Comparison of ENCODE assay signal across 27 cellular contexts in genomic region chr1:167910530-167910929, GRCh38. TPM values are rescaled to one million over a fixed set of nuclear protein-coding genes. Genes with fewer than 3 reads are reported as not detected.
A peak's percentile ranks its signal among the peaks of the same experiment; 100 is the strongest.
DNase-seq lines count a peak whose midpoint lies in the region; ATAC-seq, FAIRE-seq and TF ChIP-seq lines count a peak whose summit lies in the region.
"Had no signal": no experiment of that assay in that cellular context is flagged by ENCODE, and none has a peak within 500 bp of the region (broad histone marks: within the 10 kb centered on the region; RNA-seq: fewer than 3 reads in every experiment).

No MANE protein-coding gene starts in this region.

- H3K27me3 ChIP-seq in pancreas, result no peaks in the 10 kb centered on the region
- H3K27me3 ChIP-seq: SJCRH30, transverse colon had no signal

- intact Hi-C loops in Calu3 (cut with micrococcal nuclease; ENCODE audit: unreplicated experiment), result no loop called here
- intact Hi-C loops in pancreas (cut with DNase I), result no loop called here

- ATAC-seq in pancreas, result peak in 3 of 4 donors; percentile 67 to 74 (median 68)
- no peak for ATAC-seq in effector memory CD8-positive, alpha-beta T cell (replicated peaks)

- no peak overlapping the region for H3K4me3 ChIP-seq in pancreas
- H3K4me3 ChIP-seq: prostate gland, SJCRH30, transverse colon had no signal

- H3K4me1 ChIP-seq in pancreas, result peaks cover 8 to 16% (median 14%) of the 10 kb centered on the region in 3 donors

- FAIRE-seq in pancreas (lab: Jason Lieb, UNC), result no peak
- FAIRE-seq: RCC 7860 had no signal

- no peak overlapping the region for H3K4me3 Mint-ChIP-seq in Calu3 (ENCODE audit: low read depth, unreplicated experiment)
- no peak overlapping the region for H3K4me3 Mint-ChIP-seq in effector memory CD8-positive, alpha-beta T cell
- H3K4me3 Mint-ChIP-seq: activated T-helper 1 cell treated with anti-CD3 and anti-CD28 coated beads, Interleukin-12 subunit alpha, Interleukin-12 subunit beta, Interleukin-2, Interleukin-4 antibody, amounts not matched to agents 30 ng/mL and 10 ng/mL and 1 ng/mL, durations not matched to agents 14 hours and 24 hours and 36 hours; IgD-negative memory B cell; stimulated activated effector memory CD8-positive, alpha-beta T cell treated with anti-CD3 and anti-CD28 coated beads, Interleukin-12 subunit alpha, Interleukin-12 subunit beta, amount 100 ng/mL, for 72 hours had no signal

- H3K4me1 Mint-ChIP-seq in Calu3 (ENCODE audit: low read depth, unreplicated experiment), result peaks cover 39% of the 10 kb centered on the region
- H3K4me1 Mint-ChIP-seq in effector memory CD8-positive, alpha-beta T cell (ENCODE audit: low read depth in 2 of 2), result peaks cover 0 to 3% of the 10 kb centered on the region in 2 donors
- H3K4me1 Mint-ChIP-seq: IgD-negative memory B cell; stimulated activated effector memory CD8-positive, alpha-beta T cell treated with anti-CD3 and anti-CD28 coated beads, Interleukin-12 subunit alpha, Interleukin-12 subunit beta, amount 100 ng/mL, for 72 hours had no signal

- H3K27ac ChIP-seq in VCaP, result peak overlapping the region; percentile 72
- H3K27ac ChIP-seq in pancreas, result no peak overlapping the region
- H3K27ac ChIP-seq: SJCRH30 had no signal

- WGBS in pancreas, 2 donors, result 52 to 56% methylated on average over 2 of the region's 2 CpGs

- no peaks in the 10 kb centered on the region for H3K36me3 ChIP-seq in pancreas
- H3K36me3 ChIP-seq: prostate gland, SJCRH30, transverse colon had no signal

- CTCF ChIA-PET in Calu3 (lab: Charles Lee), result interaction anchor here (0.6 to 1.6 kb wide), 2 partner anchors 17 to 273 kb away, joined by 3 to 7 read pairs; no protein-coding TSS in a partner anchor

- TF ChIP-seq CTCF in Calu3 (IDR thresholded peaks at IDR 0.05; ENCODE audit: unreplicated experiment) (no peak), VCaP (conservative IDR thresholded peaks at IDR 0.05) (no peak), pancreas (IDR thresholded peaks at IDR 0.05) (no peak)

- no peaks in the 10 kb centered on the region for H3K27me3 Mint-ChIP-seq in Calu3 (ENCODE audit: unreplicated experiment)
- peaks cover 11 to 17% of the 10 kb centered on the region in 2 donors for H3K27me3 Mint-ChIP-seq in effector memory CD8-positive, alpha-beta T cell

- H3K27ac Mint-ChIP-seq in Calu3 (ENCODE audit: unreplicated experiment), result peak overlapping the region; percentile 66
- H3K27ac Mint-ChIP-seq in effector memory CD8-positive, alpha-beta T cell, result no peak overlapping the region
- H3K27ac Mint-ChIP-seq: activated T-helper 1 cell treated with anti-CD3 and anti-CD28 coated beads, Interleukin-12 subunit alpha, Interleukin-12 subunit beta, Interleukin-2, Interleukin-4 antibody, amounts not matched to agents 30 ng/mL and 10 ng/mL and 1 ng/mL, durations not matched to agents 14 hours and 24 hours and 36 hours; IgD-negative memory B cell; stimulated activated effector memory CD8-positive, alpha-beta T cell treated with anti-CD3 and anti-CD28 coated beads, Interleukin-12 subunit alpha, Interleukin-12 subunit beta, amount 100 ng/mL, for 72 hours had no signal

- no peaks in the 10 kb centered on the region for H3K9me3 ChIP-seq in pancreas
- H3K9me3 ChIP-seq: transverse colon had no signal

- BruUV-seq in Calu3 (replicated peaks; lab: Mats Ljungman, UMichigan), result no TSS peak

- DNase-seq in Calu3 (no peak), iris pigment epithelial cell (ENCODE audit: low read depth) (peak; percentile 13), pancreas (no peak), occipital lobe (lab: John Stamatoyannopoulos, UW) (no peak)
- DNase-seq in activated CD8-positive, alpha-beta memory T cell treated with anti-CD3 and anti-CD28 coated beads, Interleukin-2, amount 50 U/mL, for 48 hours, result no peak
- no peak for DNase-seq in effector memory CD8-positive, alpha-beta T cell
- DNase-seq: activated CD4-positive, alpha-beta T cell treated with anti-CD3 and anti-CD28 coated beads, Interleukin-2, amount 50 U/mL, for 48 hours; activated CD4-positive, CD25-positive, alpha-beta regulatory T cell; activated naive CD4-positive, alpha-beta T cell treated with Interleukin-2 at 50 U/mL for 16 hours; C1 segment of cervical spinal cord; DMS79 treated with DMSO at 0.1 percent for 48 hours; GDM1; HCEC 1CT; hypothalamus; NCI-H1048; NCI-H1694 treated with DMSO at 0.1 percent for 48 hours; NCI-H446; NCI-H774; SJCRH30; SW 1271; transverse colon had no signal

- peaks cover 5% of the 10 kb centered on the region for H3K9me3 Mint-ChIP-seq in Calu3 (ENCODE audit: low read depth, unreplicated experiment)
- peaks cover 6 to 9% of the 10 kb centered on the region in 2 donors for H3K9me3 Mint-ChIP-seq in effector memory CD8-positive, alpha-beta T cell

- H3K36me3 Mint-ChIP-seq in Calu3 (ENCODE audit: insufficient read depth, unreplicated experiment), result peaks cover 6% of the 10 kb centered on the region
- peaks cover 2% of the 10 kb centered on the region for H3K36me3 Mint-ChIP-seq in effector memory CD8-positive, alpha-beta T cell (ENCODE audit: insufficient read depth)
- H3K36me3 Mint-ChIP-seq: stimulated activated effector memory CD8-positive, alpha-beta T cell treated with anti-CD3 and anti-CD28 coated beads, Interleukin-12 subunit alpha, Interleukin-12 subunit beta, amount 100 ng/mL, for 72 hours had no signal

RNA-seq across cellular contexts. Expression of gene ADCY10, which starts 3.4 kb away (rescaled TPM):
- 0.31 and 0.91 TPM in 2 replicates for total RNA-seq in Calu3 (2022)
- under 1 TPM; 0.03 to 0.31 (median 0.14) TPM for total RNA-seq in pancreas
- polyA plus RNA-seq in pancreas, result under 1 TPM in 1 of 2 donors, not detected in 1; 0.19 TPM
- 0.62 TPM for total RNA-seq in occipital lobe
- total RNA-seq: activated T-helper 1 cell treated with anti-CD3 and anti-CD28 coated beads, Interleukin-12 subunit alpha, Interleukin-12 subunit beta, Interleukin-2, Interleukin-4 antibody, amounts not matched to agents 30 ng/mL and 10 ng/mL and 1 ng/mL, durations not matched to agents 14 hours and 24 hours and 36 hours had no signal

RNA-seq across cellular contexts. Expression of gene DCAF6, which starts 26.0 kb away (rescaled TPM):
- total RNA-seq in Calu3 (2022), result 64.0 and 69.1 TPM in 2 replicates
- 10 to 100 TPM; 11.4 to 31.9 (median 20.0) TPM for total RNA-seq in pancreas
- 10 to 100 TPM; 14.8 to 24.3 TPM for polyA plus RNA-seq in pancreas
- total RNA-seq in occipital lobe, result 71.3 TPM

RNA-seq across cellular contexts. Expression of gene MPC2, which starts 26.3 kb away (rescaled TPM):
- 124 and 126 TPM in 2 replicates for total RNA-seq in Calu3 (2022)
- total RNA-seq in pancreas, result 10 to 100 TPM; 25.5 to 45.4 (median 39.9) TPM
- 10 to 100 TPM; 37.7 to 72.5 TPM for polyA plus RNA-seq in pancreas
- total RNA-seq in occipital lobe, result 53.2 TPM
